In the genomic region with DNA sequence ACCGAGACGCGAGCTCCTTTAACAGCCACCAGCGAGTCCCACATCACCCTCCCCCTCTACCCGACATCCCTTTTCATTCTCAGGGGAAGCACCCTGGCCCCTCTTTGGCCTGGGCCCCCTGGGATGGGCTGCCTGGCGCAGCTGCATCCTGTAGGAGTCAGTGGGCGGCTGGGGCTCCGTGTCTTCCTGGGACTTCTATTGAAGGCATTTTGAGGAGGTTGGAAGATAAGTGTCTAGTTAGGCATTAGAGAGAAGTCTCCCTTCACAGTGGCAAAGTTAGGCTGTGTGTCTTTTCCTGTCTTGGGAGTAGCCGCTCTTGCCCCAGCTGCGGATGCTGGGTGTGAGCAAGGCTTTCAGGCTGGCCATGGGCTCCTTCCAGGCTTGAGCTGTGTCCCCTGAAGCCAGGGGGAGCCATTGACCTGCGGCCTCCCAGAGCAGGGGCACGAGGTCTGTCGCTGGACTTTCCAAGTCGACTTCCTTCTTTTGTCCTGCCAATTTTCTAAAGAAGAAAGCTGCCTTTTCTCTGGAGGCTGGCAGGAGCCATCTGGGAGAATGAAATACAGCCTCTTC, we compare ENCODE assay signal across 12 cellular contexts. TPM values are rescaled to one million over a fixed set of nuclear protein-coding genes. Genes with fewer than 3 reads are reported as not detected.
DNase-seq lines count a peak whose midpoint lies in the region; ATAC-seq and TF ChIP-seq lines count a peak whose summit lies in the region.
"Had no signal": no experiment of that assay in that cellular context is flagged by ENCODE, and none has a peak within 500 bp of the region (broad histone marks: within the 10 kb centered on the region; RNA-seq: fewer than 3 reads in every experiment).

No MANE protein-coding gene starts in this region.

- H4K20me1 ChIP-seq in GM23248 (ENCODE audit: insufficient read depth): no peaks in the 10 kb centered on the region

- no peak overlapping the region for H2AFZ ChIP-seq in GM23248

- H3K4me1 Mint-ChIP-seq in WTC11: peaks cover 5% of the 10 kb centered on the region

- H3K9ac ChIP-seq in GM23248: no peak overlapping the region

- CTCF ChIA-PET in WTC11 (lab: Charles Lee): interaction anchor here (0.7 to 2.3 kb wide), 26 partner anchors 8 to 215 kb away, joined by 3 to 31 read pairs (median 6); no protein-coding TSS in a partner anchor

- peak overlapping the region; percentile 24 to 75 (median 57) for H3K27ac ChIP-seq in heart left ventricle
- no peak overlapping the region for H3K27ac ChIP-seq in psoas muscle
- no peak overlapping the region for H3K27ac ChIP-seq in GM23248
- H3K27ac ChIP-seq: epithelial cell of prostate had no signal

- POLR2A ChIA-PET in WTC11 (lab: Charles Lee): interaction anchor here (0.8 kb wide), 1 partner anchor 171 kb away, joined by 3 read pairs; no protein-coding TSS in a partner anchor

- H3K79me2 ChIP-seq in GM23248 (ENCODE audit: insufficient read depth): no peaks in the 10 kb centered on the region

- no peak overlapping the region for H3K27ac Mint-ChIP-seq in WTC11
- H3K27ac Mint-ChIP-seq: activated CD8-positive, alpha-beta T cell treated with anti-CD3 and anti-CD28 coated beads, Interleukin-2, amount 10 ng/mL, durations not matched to agents 7 days and 5 days had no signal

- H3K9me2 ChIP-seq in GM23248 (ENCODE audit: insufficient read depth): no peaks in the 10 kb centered on the region

- no peak overlapping the region for H3K4me3 Mint-ChIP-seq in WTC11
- H3K4me3 Mint-ChIP-seq: activated CD8-positive, alpha-beta T cell treated with anti-CD3 and anti-CD28 coated beads, Interleukin-2, amount 10 ng/mL, durations not matched to agents 7 days and 5 days had no signal

- in situ Hi-C loops in GM23248 (cut with MboI): no loop called here

- H3F3A ChIP-seq in GM23248 (ENCODE audit: insufficient read depth): no peaks in the 10 kb centered on the region

- 29 to 49% (median 36%) methylated on average over 13 to 14 of the region's 14 CpGs for WGBS in heart left ventricle, 4 donors
- WGBS in psoas muscle, 3 donors: 37 to 45% (median 43%) methylated on average over 14 of the region's 14 CpGs
- 30 to 32% methylated on average over 14 of the region's 14 CpGs for WGBS in GM23248 (ENCODE audit: low coverage in 1 of 2, low lambda C conversion rate in 2 of 2, missing lambda C conversion rate in 2 of 2), 2 experiments

- H3K4me1 ChIP-seq in heart left ventricle (peaks cover 0 to 50% (median 18%) of the 10 kb centered on the region in 12 donors), psoas muscle (peaks cover 7% of the 10 kb centered on the region), GM23248 (ENCODE audit: insufficient read depth) (no peaks in the 10 kb centered on the region)

- peak; percentile 62 for DNase-seq in WTC11 (ENCODE audit: low spot score)
- peak; percentile 77 to 84 (median 80) for DNase-seq in heart left ventricle
- DNase-seq in psoas muscle: peak; percentile 73 to 85
- no peak for DNase-seq in NAMALWA (ENCODE audit: low spot score)
- no peak for DNase-seq in GM23248
- DNase-seq in NCI-H146 (lab: John Stamatoyannopoulos, UW): no peak
- no peak for DNase-seq in DMS79 (lab: John Stamatoyannopoulos, UW)
- DNase-seq: activated CD8-positive, alpha-beta T cell treated with anti-CD3 and anti-CD28 coated beads, Interleukin-2, amount 10 ng/mL, durations not matched to agents 7 days and 5 days; NCI-H2107; stimulated activated CD4-positive, alpha-beta T cell treated with anti-CD3 and anti-CD28 coated beads, Interleukin-4, amount 100 ng/mL, for 1 hour had no signal

- H3K9me3 Mint-ChIP-seq in WTC11: peaks cover 16% of the 10 kb centered on the region

- H3K36me3 ChIP-seq in heart left ventricle (no peaks in the 10 kb centered on the region), psoas muscle (ENCODE audit: insufficient read depth in 1 of 2, low read depth in 1 of 2) (no peaks in the 10 kb centered on the region), GM23248 (ENCODE audit: low read depth) (no peaks in the 10 kb centered on the region)

- H3K4me2 ChIP-seq in GM23248 (ENCODE audit: unreplicated experiment): no peak overlapping the region

- H3K4me3 ChIP-seq in GM12875 (ENCODE audit: low read depth, low read length): no peak overlapping the region
- no peak overlapping the region for H3K4me3 ChIP-seq in heart left ventricle
- H3K4me3 ChIP-seq in psoas muscle: no peak overlapping the region
- no peak overlapping the region for H3K4me3 ChIP-seq in GM23248

- H3K9me3 ChIP-seq in heart left ventricle (peaks cover 0 to 8% (median 0%) of the 10 kb centered on the region in 12 donors), psoas muscle (peaks cover 7% of the 10 kb centered on the region), GM23248 (ENCODE audit: low read depth) (no peaks in the 10 kb centered on the region)

- ATAC-seq in WTC11: peak; percentile 88
- ATAC-seq in heart left ventricle: peak; percentile 60 to 89 (median 71)
- peak; percentile 49 to 78 (median 63) for ATAC-seq in psoas muscle
- ATAC-seq: activated CD8-positive, alpha-beta T cell treated with anti-CD3 and anti-CD28 coated beads, Interleukin-2, amount 10 ng/mL, durations not matched to agents 7 days and 5 days had no signal

- TF ChIP-seq CTCF in GM12875 (IDR thresholded peaks at IDR 0.05; ENCODE audit: borderline replicate concordance, insufficient read depth, low read depth, low read length) (0 out of 2 replicates have a peak, but pooled peaks have one; percentile 1), WTC11 (IDR thresholded peaks at IDR 0.05) (no peak), heart left ventricle (IDR thresholded peaks at IDR 0.05) (peak; percentile 55 to 80 (median 70)), psoas muscle (IDR thresholded peaks at IDR 0.05) (peak; percentile 47)

- H3K36me3 Mint-ChIP-seq in WTC11: no peaks in the 10 kb centered on the region

- no peak for TF ChIP-seq POLR2A in heart left ventricle (IDR thresholded peaks at IDR 0.05)

- H3K27me3 ChIP-seq in heart left ventricle (no peaks in the 10 kb centered on the region), psoas muscle (ENCODE audit: insufficient read depth in 3 of 3, low read length in 2 of 3) (peaks cover 0 to 10% (median 0%) of the 10 kb centered on the region in 3 donors), GM23248 (replicated peaks; ENCODE audit: insufficient read depth) (peaks cover 33% of the 10 kb centered on the region)

- intact Hi-C loops in heart left ventricle (cut with DNase I) (loop anchor here in 4 of 10 donors (1.0 to 5.0 kb wide), 3 partner anchors 150 to 177 kb away; no protein-coding TSS in a partner anchor), psoas muscle (cut with DNase I) (loop anchor here in 1 of 2 donors (10.0 kb wide), 1 partner anchor 145 kb away; no protein-coding TSS in a partner anchor)

- peaks cover 6% of the 10 kb centered on the region for H3K27me3 Mint-ChIP-seq in WTC11 (ENCODE audit: low read depth)

TF ChIP-seq in WTC11, 78 proteins besides CTCF, POLR2A, EP300 and RAD21:
- TF ChIP-seq TCF7 (CRISPR knock-in tag; IDR thresholded peaks at IDR 0.05; ENCODE audit: low read depth): no peak
- TF ChIP-seq MAX (CRISPR knock-in tag; IDR thresholded peaks at IDR 0.05): no peak
- no peak for TF ChIP-seq FOXP1 (CRISPR knock-in tag; IDR thresholded peaks at IDR 0.05; ENCODE audit: borderline replicate concordance)
- no peak for TF ChIP-seq ZNF512 (CRISPR knock-in tag; IDR thresholded peaks at IDR 0.05; ENCODE audit: borderline replicate concordance)
- no peak for TF ChIP-seq FOXJ3 (CRISPR knock-in tag; IDR thresholded peaks at IDR 0.05; ENCODE audit: borderline replicate concordance)
- no peak for TF ChIP-seq JUN (CRISPR knock-in tag; IDR thresholded peaks at IDR 0.05)
- no peak for TF ChIP-seq SOX15 (CRISPR knock-in tag; IDR thresholded peaks at IDR 0.05)

RNA-seq across cellular contexts. Expression of gene NKD2, which starts 18.6 kb away (rescaled TPM):
- 12.8 to 16.6 TPM (median 15.9 TPM) in 3 replicates for total RNA-seq in WTC11 (2021)
- 1 to 10 TPM in 6 of 9 donors, under 1 TPM in 3; 0.56 to 3.9 (median 1.6) TPM for total RNA-seq in heart left ventricle
- polyA plus RNA-seq in heart left ventricle: 1 to 10 TPM; 2.6 to 6.6 TPM
- under 1 TPM in 3 of 4 donors, not detected in 1; 0.59 to 0.96 (median 0.83) TPM for total RNA-seq in psoas muscle
- polyA plus RNA-seq in psoas muscle: under 1 TPM; 0.08 to 0.68 (median 0.35) TPM
- not detected in 2 replicates for total RNA-seq in GM23248 (2014; rRNA removed; shearing (Covaris generic))
- not detected in 2 replicates for polyA plus RNA-seq in GM23248 (2016; fragmentation: Nextera tagmentation; extraction: Ambion mirVana)

Comparison
In these comparisons a context has a peak if more than half of its experiments do, and no peak if none do; other contexts are left out.
1. DNase-seq: peak in WTC11 (single experiment), heart left ventricle (5 of 5) and psoas muscle (2 of 2); none in NAMALWA (single experiment), GM23248 (single experiment), NCI-H146 (single experiment) and DMS79 (single experiment).
2. H3K27ac ChIP-seq: peak in heart left ventricle (12 of 12); none in psoas muscle (single experiment) and GM23248 (single experiment).
3. Peak in every context shown above with its lines, with median percentiles within 50 percentile points of each other: ATAC-seq.